Comparison of ENCODE assay signal across 9 cellular contexts in the genomic region with DNA sequence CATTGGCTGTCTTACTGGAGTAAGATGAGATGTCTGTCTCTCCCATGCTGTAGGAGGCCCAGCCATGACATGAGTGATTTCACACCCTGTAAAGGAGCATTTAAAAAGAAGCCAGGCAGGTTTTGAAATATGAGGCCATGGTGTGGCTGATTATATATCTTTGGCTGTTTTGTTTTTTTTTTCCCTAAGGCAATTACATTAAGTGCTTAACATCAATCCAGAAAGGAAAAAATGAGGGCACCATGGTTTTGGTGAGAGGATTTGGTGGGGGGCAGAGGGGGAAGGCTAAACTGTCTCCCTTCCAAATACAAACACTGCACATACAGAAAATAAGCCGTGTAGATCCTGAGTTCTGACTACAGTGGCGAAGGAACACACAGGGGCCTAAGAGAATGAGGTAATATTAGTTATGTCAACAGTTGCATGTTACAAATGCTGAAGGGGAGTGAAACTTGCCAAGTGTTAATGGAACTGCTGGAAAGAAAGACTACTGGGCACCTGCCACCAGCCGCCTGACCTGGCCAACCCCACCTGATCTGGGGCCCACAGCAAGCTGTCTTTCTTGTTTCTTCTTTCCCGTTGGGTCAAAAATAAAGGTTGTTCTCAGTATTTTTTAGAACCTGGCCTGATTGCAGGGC.
DNase-seq lines count a peak whose midpoint lies in the region; ATAC-seq, FAIRE-seq and TF ChIP-seq lines count a peak whose summit lies in the region.
"Had no signal": no experiment of that assay in that cellular context is flagged by ENCODE, and none has a peak within 500 bp of the region (broad histone marks: within the 10 kb centered on the region; RNA-seq: fewer than 3 reads in every experiment).

No MANE protein-coding gene starts in this region.

- no peaks in the 10 kb centered on the region for H3K9me3 ChIP-seq in PC-9 (ENCODE audit: insufficient read depth, low read depth)
- no peaks in the 10 kb centered on the region for H3K9me3 ChIP-seq in stomach smooth muscle (ENCODE audit: control insufficient read depth in 2 of 2, low read length in 2 of 2)

- FAIRE-seq in GM12892 (lab: Jason Lieb, UNC) = no peak

- peak; percentile 84 for DNase-seq in NCI-H1105 (lab: John Stamatoyannopoulos, UW)
- peak; percentile 53 to 83 for DNase-seq in PC-9
- peak; percentile 67 for DNase-seq in iris pigment epithelial cell (ENCODE audit: low read depth)
- DNase-seq in activated naive CD4-positive, alpha-beta T cell treated with anti-CD3 and anti-CD28 coated beads, Interleukin-2, amount 50 U/mL, for 16 hours = no peak
- no peak for DNase-seq in GM12892 (ENCODE audit: insufficient read length)
- no peak for DNase-seq in HK-2 (ENCODE audit: unreplicated experiment)
- DNase-seq: effector CD8-positive, alpha-beta T cell had no signal

- BruUV-seq in PC-9 (replicated peaks; lab: Mats Ljungman, UMichigan) = no TSS peak

- TF ChIP-seq POLR2A in GM12892 (IDR thresholded peaks at IDR 0.05; ENCODE audit: low read depth, low read length) = no peak

- no peak for ATAC-seq in GM19397 (IDR thresholded peaks at IDR 0.05; ENCODE audit: unreplicated experiment)

- H3K4me1 ChIP-seq in PC-9 (replicated peaks; ENCODE audit: insufficient read depth) (peaks cover 67% of the 10 kb centered on the region), stomach smooth muscle (ENCODE audit: control insufficient read depth, insufficient read depth, low read length) (peaks cover 41% of the 10 kb centered on the region)

- H3K27me3 ChIP-seq in PC-9 (ENCODE audit: insufficient read depth, low read depth) (no peaks in the 10 kb centered on the region), stomach smooth muscle (ENCODE audit: control insufficient read depth in 1 of 2, insufficient read depth in 2 of 2, low read length in 2 of 2) (no peaks in the 10 kb centered on the region)

- no peak for TF ChIP-seq CTCF in PC-9 (conservative IDR thresholded peaks at IDR 0.05)

- peak overlapping the region; percentile 98 for H3K27ac ChIP-seq in PC-9
- peak overlapping the region; percentile 95 for H3K27ac ChIP-seq in stomach smooth muscle (ENCODE audit: low read length)

- peak overlapping the region; percentile 82 for H3K4me2 ChIP-seq in PC-9

- H4K20me1 ChIP-seq in PC-9 (ENCODE audit: insufficient read depth) = no peaks in the 10 kb centered on the region

- H3K9ac ChIP-seq in stomach smooth muscle (ENCODE audit: low read length in 2 of 2) = peak overlapping the region; percentile 60 to 66

- POLR2A ChIA-PET in PC-9 (lab: Charles Lee; ENCODE audit: unreplicated experiment) = interaction anchor here (0.5 kb wide), 1 partner anchor 45 kb away, joined by 7 read pairs; no protein-coding TSS in a partner anchor

- intact Hi-C loops in PC-9 (cut with micrococcal nuclease; ENCODE audit: unreplicated experiment) = loop anchor here (1.0 to 5.0 kb wide), 6 partner anchors 28 to 183 kb away; no protein-coding TSS in a partner anchor

- H3K9me2 ChIP-seq in PC-9 (ENCODE audit: insufficient read depth) = no peaks in the 10 kb centered on the region

- H3K4me3 ChIP-seq in PC-9 = peak overlapping the region; percentile 48; the same call in 1 of the 2 replicates
- H3K4me3 ChIP-seq in stomach smooth muscle (ENCODE audit: low read length in 2 of 2) = peak overlapping the region; percentile 15 to 29

- no peaks in the 10 kb centered on the region for H3K79me2 ChIP-seq in PC-9 (ENCODE audit: low read depth)

- H2AFZ ChIP-seq in PC-9 = peak overlapping the region; percentile 56

- H3K36me3 ChIP-seq in PC-9 (ENCODE audit: low read depth) (no peaks in the 10 kb centered on the region; the same call in 1 of the 2 replicates), stomach smooth muscle (ENCODE audit: control insufficient read depth in 2 of 2, insufficient read depth in 2 of 2, low read length in 2 of 2) (no peaks in the 10 kb centered on the region)

- peaks cover 60% of the 10 kb centered on the region for H3F3A ChIP-seq in PC-9 (ENCODE audit: insufficient read depth, low read depth)

- CTCF ChIA-PET in PC-9 (lab: Charles Lee) = no interaction called here

Comparison
In these comparisons a context has a peak if more than half of its experiments do, and no peak if none do; other contexts are left out.
1. DNase-seq: peak in NCI-H1105 (single experiment), PC-9 (2 of 2) and iris pigment epithelial cell (single experiment); none in activated naive CD4-positive, alpha-beta T cell treated with anti-CD3 and anti-CD28 coated beads, Interleukin-2, amount 50 U/mL, for 16 hours (single experiment), GM12892 (single experiment) and HK-2 (single experiment).